ENCODE assay signal across 11 cellular contexts in the genomic region with DNA sequence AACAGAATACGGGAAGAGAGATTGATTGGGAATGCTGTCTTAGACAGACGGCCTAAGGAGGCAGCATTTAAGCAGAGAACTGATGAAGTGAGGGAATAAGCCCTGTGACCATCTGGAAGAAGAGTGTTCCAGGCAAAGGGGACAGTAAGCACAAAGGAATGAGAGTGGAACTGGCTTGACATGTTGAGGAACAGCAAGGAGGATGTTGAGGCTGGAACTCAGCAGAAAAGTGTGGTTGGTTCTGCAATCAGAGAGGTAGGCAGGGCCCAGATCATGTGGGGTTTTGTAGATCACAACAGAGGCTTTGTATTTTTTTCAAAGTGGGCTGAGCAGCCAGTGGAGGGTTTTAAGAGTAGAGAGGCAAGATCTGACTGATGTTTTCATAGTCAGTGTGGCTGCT.
"Had no signal": no experiment of that assay in that cellular context is flagged by ENCODE, and none has a peak within 500 bp of the region (broad histone marks: within the 10 kb centered on the region; RNA-seq: fewer than 3 reads in every experiment).

No MANE protein-coding gene starts in this region.

- DNase-seq: activated CD4-positive, alpha-beta memory T cell treated with anti-CD3 and anti-CD28 coated beads for 36 hours; activated CD4-positive, alpha-beta T cell treated with anti-CD3 and anti-CD28 coated beads for 1 hour; activated gamma-delta T cell treated with Interleukin-2 at 50 U/mL for 16 hours; activated naive CD8-positive, alpha-beta T cell treated with anti-CD3 and anti-CD28 coated beads for 36 hours; activated T-cell treated with anti-CD3 and anti-CD28 coated beads, Interleukin-2, amount 50 U/mL, for 48 hours; endodermal cell; stimulated activated CD4-positive, alpha-beta T cell treated with anti-CD3 and anti-CD28 coated beads, Interleukin-15, amount 100 ng/mL, for 24 hours; stimulated activated CD4-positive, alpha-beta T cell treated with anti-CD3 and anti-CD28 coated beads, Interleukin-4, amount 100 ng/mL, for 24 hours; stimulated activated naive CD8-positive, alpha-beta T cell treated with anti-CD3 and anti-CD28 coated beads, Interleukin-15, amount 100 ng/mL, for 72 hours had no signal

- H3K9me3 ChIP-seq: thoracic aorta had no signal

- H3K36me3 ChIP-seq: thoracic aorta had no signal

- H3K79me2 ChIP-seq: parathyroid adenoma had no signal

- H3K9ac ChIP-seq: parathyroid adenoma had no signal

- H3K27ac ChIP-seq: parathyroid adenoma, thoracic aorta had no signal

- H2AFZ ChIP-seq: parathyroid adenoma had no signal

- H3K4me3 ChIP-seq: thoracic aorta had no signal

- ATAC-seq: stimulated activated naive CD8-positive, alpha-beta T cell treated with anti-CD3 and anti-CD28 coated beads, Interleukin-15, amount 100 ng/mL, for 72 hours had no signal

- H3K4me1 ChIP-seq: parathyroid adenoma had no signal
